Comparison of ENCODE assay signal across 24 cellular contexts in genomic region chr3:49484471-49484870, GRCh38. TPM values are rescaled to one million over a fixed set of nuclear protein-coding genes. Genes with fewer than 3 reads are reported as not detected.
DNase-seq lines count a peak whose midpoint lies in the region; ATAC-seq, FAIRE-seq and TF ChIP-seq lines count a peak whose summit lies in the region.
"Had no signal": no experiment of that assay in that cellular context is flagged by ENCODE, and none has a peak within 500 bp of the region (broad histone marks: within the 10 kb centered on the region; RNA-seq: fewer than 3 reads in every experiment).

No MANE protein-coding gene starts in this region.

- H3K36me3 ChIP-seq in heart left ventricle (peaks cover 0 to 32% (median 16%) of the 10 kb centered on the region in 9 donors), pancreas (peaks cover 0 to 3% (median 0%) of the 10 kb centered on the region in 3 donors), tibial artery (peaks cover 0 to 4% (median 4%) of the 10 kb centered on the region in 3 donors)

- H3K4me3 Mint-ChIP-seq in T-helper 17 cell = no peak overlapping the region
- H3K4me3 Mint-ChIP-seq: activated CD4-positive, alpha-beta T cell treated with anti-CD3 and anti-CD28 coated beads, Interleukin-2, amount 10 ng/mL, durations not matched to agents 7 days and 5 days; activated T-cell treated with anti-CD3 and anti-CD28 coated beads, Interleukin-2, amount 50 U/mL, for 72 hours; CD8-positive, alpha-beta T cell; central memory CD8-positive, alpha-beta T cell; naive thymus-derived CD4-positive, alpha-beta T cell; stimulated activated naive CD8-positive, alpha-beta T cell treated with anti-CD3 and anti-CD28 coated beads, Interleukin-15, Interleukin-2, amounts not matched to agents 100 ng/mL and 50 ng/mL, for 24 hours had no signal

- no peak for FAIRE-seq in pancreas (lab: Jason Lieb, UNC)
- FAIRE-seq: endothelial cell of umbilical vein, K562 had no signal

- peaks cover 7% of the 10 kb centered on the region for H3K4me1 Mint-ChIP-seq in T-helper 17 cell
- H3K4me1 Mint-ChIP-seq: activated CD4-positive, alpha-beta T cell treated with anti-CD3 and anti-CD28 coated beads, Interleukin-2, amount 10 ng/mL, durations not matched to agents 7 days and 5 days; central memory CD8-positive, alpha-beta T cell had no signal

- ATAC-seq in Right ventricle myocardium inferior = peak; percentile 20
- ATAC-seq in Right ventricle myocardium superior (ENCODE audit: poor library complexity) = no peak
- peak in 3 of 4 donors; percentile 20 to 34 (median 33) for ATAC-seq in heart left ventricle
- ATAC-seq in pancreas = no peak
- ATAC-seq in T-helper 17 cell = no peak
- ATAC-seq in GM21786 (IDR thresholded peaks at IDR 0.05; ENCODE audit: unreplicated experiment) = no peak
- ATAC-seq: activated T-cell treated with anti-CD3 and anti-CD28 coated beads, Interleukin-2, amount 50 U/mL, for 72 hours; CD8-positive, alpha-beta T cell; K562; naive thymus-derived CD4-positive, alpha-beta T cell had no signal

- 51 to 72% (median 65%) methylated on average over 3 of the region's 3 CpGs for WGBS in heart left ventricle, 4 donors
- 72 to 82% methylated on average over 3 of the region's 3 CpGs for WGBS in pancreas, 2 donors

- H3K27ac ChIP-seq in heart left ventricle (peak overlapping the region in 10 of 12 donors; percentile 13 to 74 (median 62)), pancreas (peak overlapping the region in 3 of 4 donors; percentile 68 to 81 (median 78)), tibial artery (peak overlapping the region; percentile 31 to 75)
- H3K27ac ChIP-seq: WERI-Rb-1 had no signal

- H3K27ac Mint-ChIP-seq in T-helper 17 cell = no peak overlapping the region
- H3K27ac Mint-ChIP-seq: activated CD4-positive, alpha-beta T cell treated with anti-CD3 and anti-CD28 coated beads, Interleukin-2, amount 10 ng/mL, durations not matched to agents 7 days and 5 days; activated T-cell treated with anti-CD3 and anti-CD28 coated beads, Interleukin-2, amount 50 U/mL, for 72 hours; CD8-positive, alpha-beta T cell; naive thymus-derived CD4-positive, alpha-beta T cell; stimulated activated naive CD8-positive, alpha-beta T cell treated with anti-CD3 and anti-CD28 coated beads, Interleukin-15, Interleukin-2, amounts not matched to agents 100 ng/mL and 50 ng/mL, for 24 hours had no signal

- no peak for TF ChIP-seq POLR2A in heart left ventricle (IDR thresholded peaks at IDR 0.05)

- TF ChIP-seq CTCF in heart left ventricle (IDR thresholded peaks at IDR 0.05) = no peak
- TF ChIP-seq CTCF in pancreas (IDR thresholded peaks at IDR 0.05) = no peak
- no peak for TF ChIP-seq CTCF in tibial artery (IDR thresholded peaks at IDR 0.05)

- intact Hi-C loops in Right ventricle myocardium inferior (cut with DNase I) = no loop called here
- intact Hi-C loops in Right ventricle myocardium superior (cut with DNase I) = no loop called here
- intact Hi-C loops in heart left ventricle (cut with DNase I) = no loop called here
- intact Hi-C loops in pancreas (cut with DNase I) = no loop called here
- intact Hi-C loops in tibial artery (cut with DNase I; ENCODE audit: low total_unique reads) = no loop called here

- H3K36me3 Mint-ChIP-seq in T-helper 17 cell (ENCODE audit: low read depth) = no peaks in the 10 kb centered on the region

- no peaks in the 10 kb centered on the region for H3K9me3 ChIP-seq in heart left ventricle
- no peaks in the 10 kb centered on the region for H3K9me3 ChIP-seq in pancreas
- no peaks in the 10 kb centered on the region for H3K9me3 ChIP-seq in tibial artery
- H3K9me3 ChIP-seq in T-helper 17 cell (ENCODE audit: control insufficient read depth, low read length, poor library complexity, severe bottlenecking) = no peaks in the 10 kb centered on the region

- H3K4me1 ChIP-seq in heart left ventricle (peaks cover 0 to 47% (median 22%) of the 10 kb centered on the region in 12 donors), pancreas (peaks cover 25 to 54% (median 38%) of the 10 kb centered on the region in 3 donors), tibial artery (peaks cover 0 to 82% (median 28%) of the 10 kb centered on the region in 4 donors)

- H3K27me3 ChIP-seq in heart left ventricle = no peaks in the 10 kb centered on the region
- H3K27me3 ChIP-seq in pancreas = no peaks in the 10 kb centered on the region
- H3K27me3 ChIP-seq in tibial artery = no peaks in the 10 kb centered on the region
- H3K27me3 ChIP-seq: dorsolateral prefrontal cortex had no signal

- H3K4me3 ChIP-seq in heart left ventricle = no peak overlapping the region
- H3K4me3 ChIP-seq in pancreas = no peak overlapping the region
- no peak overlapping the region for H3K4me3 ChIP-seq in tibial artery
- H3K4me3 ChIP-seq: dorsolateral prefrontal cortex, K562 had no signal

- H3K27me3 Mint-ChIP-seq in T-helper 17 cell = no peaks in the 10 kb centered on the region
- H3K27me3 Mint-ChIP-seq: activated CD4-positive, alpha-beta T cell treated with anti-CD3 and anti-CD28 coated beads, Interleukin-2, amount 10 ng/mL, durations not matched to agents 7 days and 5 days; central memory CD8-positive, alpha-beta T cell; naive thymus-derived CD4-positive, alpha-beta T cell; stimulated activated naive CD8-positive, alpha-beta T cell treated with anti-CD3 and anti-CD28 coated beads, Interleukin-15, Interleukin-2, amounts not matched to agents 100 ng/mL and 50 ng/mL, for 24 hours had no signal

- no peak for DNase-seq in Right ventricle myocardium inferior (ENCODE audit: missing footprints)
- DNase-seq in Right ventricle myocardium superior = no peak
- no peak for DNase-seq in heart left ventricle
- DNase-seq in pancreas = no peak
- DNase-seq in tibial artery = no peak
- DNase-seq in T-helper 17 cell = no peak
- no peak for DNase-seq in NCI-H1105 treated with DMSO at 0.1 percent for 48 hours (lab: John Stamatoyannopoulos, UW)
- DNase-seq: 8988T; activated CD4-positive, alpha-beta T cell treated with anti-CD3 and anti-CD28 coated beads, Interleukin-2, amount 10 ng/mL, durations not matched to agents 7 days and 5 days; activated naive CD4-positive, alpha-beta T cell treated with anti-CD3 and anti-CD28 coated beads, Interleukin-2, amount 50 U/mL, for 16 hours; activated T-cell treated with anti-CD3 and anti-CD28 coated beads, Interleukin-2, amount 50 U/mL, for 72 hours; CD8-positive, alpha-beta T cell; GDM1; left cardiac atrium; naive thymus-derived CD4-positive, alpha-beta T cell; NCI-H1436; NCI-H510A treated with DMSO at 0.1 percent for 48 hours; WERI-Rb-1 had no signal

RNA-seq across cellular contexts. Expression of gene DAG1, which starts 14.4 kb away (rescaled TPM):
- total RNA-seq in Right ventricle myocardium inferior (129 TPM), Right ventricle myocardium superior (122 TPM), heart left ventricle (100 to 1,000 TPM; 122 to 218 (median 141) TPM), pancreas (100 to 1,000 TPM in 1 of 6 donors, 10 to 100 TPM in 5; 60.8 to 108 (median 71.6) TPM), T-helper 17 cell (10 to 100 TPM; 18.0 to 18.9 TPM)
- polyA plus RNA-seq in heart left ventricle (100 to 1,000 TPM in 1 of 2 donors, 10 to 100 TPM in 1; 39.9 to 124 TPM), pancreas (10 to 100 TPM; 15.5 to 19.9 TPM)

RNA-seq across cellular contexts. Expression of gene NICN1, which starts 55.3 kb away (rescaled TPM):
- 15.5 TPM for total RNA-seq in Right ventricle myocardium inferior
- 15.7 TPM for total RNA-seq in Right ventricle myocardium superior
- total RNA-seq in heart left ventricle = 10 to 100 TPM in 7 of 9 donors, 1 to 10 TPM in 2; 4.7 to 21.0 (median 18.8) TPM
- 10 to 100 TPM in 1 of 2 donors, 1 to 10 TPM in 1; 8.2 to 11.8 TPM for polyA plus RNA-seq in heart left ventricle
- 10 to 100 TPM in 1 of 6 donors, 1 to 10 TPM in 5; 5.3 to 12.6 (median 6.9) TPM for total RNA-seq in pancreas
- 1 to 10 TPM; 9.8 to 9.9 TPM for polyA plus RNA-seq in pancreas
- total RNA-seq in T-helper 17 cell = 10 to 100 TPM; 17.5 to 18.5 TPM

Comparison
In these comparisons a context has a peak if more than half of its experiments do, and no peak if none do; other contexts are left out.
1. ATAC-seq: peak in Right ventricle myocardium inferior (single experiment) and heart left ventricle (3 of 4); none in Right ventricle myocardium superior (single experiment), pancreas (0 of 4), T-helper 17 cell (single experiment) and GM21786 (single experiment).
2. Peak in every context shown above with its lines, with median percentiles within 50 percentile points of each other: H3K27ac ChIP-seq.